Comparison of ENCODE assay signal across 19 cellular contexts in the genomic region with DNA sequence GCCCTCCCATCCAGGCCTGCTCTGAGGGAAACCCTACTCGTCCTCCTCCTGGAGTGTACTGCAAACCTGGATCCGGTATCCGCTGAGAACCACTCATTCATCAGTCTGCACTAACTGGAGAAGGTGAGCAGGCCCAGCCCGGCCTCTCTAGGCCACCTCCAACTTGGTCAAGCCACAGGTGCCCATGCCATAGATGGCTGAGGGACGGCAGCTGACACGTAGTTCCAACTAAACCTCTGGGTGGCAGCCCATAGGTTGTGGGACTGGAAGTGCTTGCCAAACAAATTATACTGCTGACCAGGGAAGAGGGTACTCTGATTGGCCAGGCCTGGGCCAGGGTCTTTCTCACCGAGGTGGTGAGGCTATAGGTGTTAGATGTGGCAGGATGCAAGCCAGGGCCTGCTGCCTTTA. TPM values are rescaled to one million over a fixed set of nuclear protein-coding genes. Genes with fewer than 3 reads are reported as not detected.
DNase-seq lines count a peak whose midpoint lies in the region; ATAC-seq and TF ChIP-seq lines count a peak whose summit lies in the region.
"Had no signal": no experiment of that assay in that cellular context is flagged by ENCODE, and none has a peak within 500 bp of the region (broad histone marks: within the 10 kb centered on the region; RNA-seq: fewer than 3 reads in every experiment).

No MANE protein-coding gene starts in this region.

- peaks cover 100% of the 10 kb centered on the region for H3K79me2 ChIP-seq in PC-3 (ENCODE audit: low read length)

- peaks cover 52% of the 10 kb centered on the region for H4K20me1 ChIP-seq in PC-3 (ENCODE audit: low read length)

- H3K27me3 ChIP-seq in PC-3 (ENCODE audit: low read length): no peaks in the 10 kb centered on the region
- H3K27me3 ChIP-seq in iPS-15b (ENCODE audit: control insufficient read depth, insufficient read depth, low read length): no peaks in the 10 kb centered on the region
- H3K27me3 ChIP-seq: esophagus squamous epithelium, heart left ventricle, vagina had no signal

- POLR2A ChIA-PET in PC-3 (lab: Charles Lee; ENCODE audit: unreplicated experiment): no interaction called here

- H3K4me1 Mint-ChIP-seq in activated T-cell treated with anti-CD3 and anti-CD28 coated beads, Interleukin-2, amount 50 U/mL, for 4 hours (ENCODE audit: low read depth): peaks cover 7% of the 10 kb centered on the region

- DNase-seq in activated CD8-positive, alpha-beta memory T cell treated with anti-CD3 and anti-CD28 coated beads, Interleukin-2, amount 50 U/mL, for 4 hours: peak; percentile 11
- no peak for DNase-seq in activated CD8-positive, alpha-beta memory T cell treated with anti-CD3 and anti-CD28 coated beads for 24 hours
- DNase-seq in PC-3 (peak; percentile 10), retinal pigment epithelial cell (ENCODE audit: low read depth) (no peak), HCEC 1CT (no peak)
- DNase-seq in activated T-cell treated with anti-CD3 and anti-CD28 coated beads, Interleukin-2, amount 50 U/mL, for 4 hours: no peak
- DNase-seq: activated CD4-positive, CD25-positive, alpha-beta regulatory T cell treated with anti-CD3 and anti-CD28 coated beads, Interleukin-2, amount 50 U/mL, for 72 hours; esophagus squamous epithelium; Kasumi-1; naive thymus-derived CD4-positive, alpha-beta T cell; retina; stimulated activated CD4-positive, alpha-beta T cell treated with anti-CD3 and anti-CD28 coated beads, Interleukin-4, amount 100 ng/mL, for 4 hours had no signal

- H3K4me3 ChIP-seq in PC-3 (ENCODE audit: low read length) (no peak overlapping the region), iPS-15b (ENCODE audit: low read depth, low read length) (peak overlapping the region; percentile 41), retinal pigment epithelial cell (ENCODE audit: low read length) (no peak overlapping the region)
- H3K4me3 ChIP-seq: A549, coronary artery, esophagus squamous epithelium, heart left ventricle, vagina had no signal

- intact Hi-C loops in PC-3 (cut with micrococcal nuclease): no loop called here

- H3K9me3 Mint-ChIP-seq in activated T-cell treated with anti-CD3 and anti-CD28 coated beads, Interleukin-2, amount 50 U/mL, for 4 hours: no peaks in the 10 kb centered on the region

- no peaks in the 10 kb centered on the region for H3K27me3 Mint-ChIP-seq in activated T-cell treated with anti-CD3 and anti-CD28 coated beads, Interleukin-2, amount 50 U/mL, for 4 hours (ENCODE audit: low read depth)

- no TSS peak for BruUV-seq in PC-3 (replicated peaks; lab: Mats Ljungman, UMichigan)

- H2AFZ ChIP-seq in PC-3 (ENCODE audit: low read length): no peak overlapping the region

- TF ChIP-seq CTCF in PC-3 (conservative IDR thresholded peaks at IDR 0.05; ENCODE audit: low read depth, low read length) (peak; percentile 23; the same call in 1 of the 2 replicates), retinal pigment epithelial cell (conservative IDR thresholded peaks at IDR 0.05; ENCODE audit: low read depth, low read length) (peak; percentile 4)

- H3K4me1 ChIP-seq in PC-3 (ENCODE audit: insufficient read depth, low read length): peaks cover 10% of the 10 kb centered on the region; the same call in 1 of the 2 replicates
- peaks cover 58% of the 10 kb centered on the region for H3K4me1 ChIP-seq in iPS-15b (ENCODE audit: control insufficient read depth, insufficient read depth, low read length)

- no peaks in the 10 kb centered on the region for H3F3A ChIP-seq in PC-3 (ENCODE audit: low read length, unreplicated experiment)

- H3K36me3 ChIP-seq in PC-3 (ENCODE audit: low read depth, low read length) (0 out of 2 replicates have a peak, but pooled peaks cover 3% of the 10 kb centered on the region), iPS-15b (ENCODE audit: control insufficient read depth, insufficient read depth, low read length) (peaks cover 5% of the 10 kb centered on the region)
- H3K36me3 ChIP-seq: esophagus squamous epithelium, heart left ventricle, vagina had no signal

- H3K9me3 ChIP-seq in PC-3 (ENCODE audit: low read length): no peaks in the 10 kb centered on the region
- no peaks in the 10 kb centered on the region for H3K9me3 ChIP-seq in iPS-15b (ENCODE audit: control insufficient read depth, insufficient read depth, low read length)
- H3K9me3 ChIP-seq: A549, esophagus squamous epithelium, heart left ventricle, vagina had no signal

- H3K36me3 Mint-ChIP-seq in activated T-cell treated with anti-CD3 and anti-CD28 coated beads, Interleukin-2, amount 50 U/mL, for 4 hours (ENCODE audit: insufficient read depth): peaks cover 8% of the 10 kb centered on the region

- H3K4me2 ChIP-seq in PC-3 (ENCODE audit: low read length): no peak overlapping the region
- H3K4me2 ChIP-seq: A549 had no signal

- CTCF ChIA-PET in PC-3 (lab: Charles Lee): no interaction called here

- no peak overlapping the region for H3K27ac ChIP-seq in PC-3 (ENCODE audit: low read length)
- H3K27ac ChIP-seq: A549, coronary artery, esophagus squamous epithelium, heart left ventricle, vagina had no signal

- H3K4me3 Mint-ChIP-seq in activated T-cell treated with anti-CD3 and anti-CD28 coated beads, Interleukin-2, amount 50 U/mL, for 4 hours: no peak overlapping the region
- H3K4me3 Mint-ChIP-seq: naive thymus-derived CD4-positive, alpha-beta T cell had no signal

- H3K9me2 ChIP-seq in PC-3 (replicated peaks; ENCODE audit: low read length): no peaks in the 10 kb centered on the region

- no peak for ATAC-seq in PC-3
- ATAC-seq in activated T-cell treated with anti-CD3 and anti-CD28 coated beads, Interleukin-2, amount 50 U/mL, for 4 hours: no peak
- no peak for ATAC-seq in GM19023 (IDR thresholded peaks at IDR 0.05; ENCODE audit: unreplicated experiment)
- ATAC-seq: left lobe of liver; naive thymus-derived CD4-positive, alpha-beta T cell had no signal

- H3K9ac ChIP-seq in PC-3 (ENCODE audit: low read length) (no peak overlapping the region), iPS-15b (ENCODE audit: low read depth, low read length) (peak overlapping the region; percentile 70)

RNA-seq across cellular contexts. Expression of a gene that starts 5.9 kb away (rescaled TPM):
- total RNA-seq in PC-3 (2014; rRNA removed): 1.5 and 1.7 TPM in 2 replicates
- total RNA-seq in activated T-cell treated with anti-CD3 and anti-CD28 coated beads, Interleukin-2, amount 50 U/mL, for 4 hours: under 1 TPM; 0.18 to 0.20 (median 0.19) TPM

Comparison
In these comparisons a context has a peak if more than half of its experiments do, and no peak if none do; other contexts are left out.
1. DNase-seq: peak in activated CD8-positive, alpha-beta memory T cell treated with anti-CD3 and anti-CD28 coated beads, Interleukin-2, amount 50 U/mL, for 4 hours (single experiment) and PC-3 (single experiment); none in activated CD8-positive, alpha-beta memory T cell treated with anti-CD3 and anti-CD28 coated beads for 24 hours (single experiment), retinal pigment epithelial cell (single experiment), activated T-cell treated with anti-CD3 and anti-CD28 coated beads, Interleukin-2, amount 50 U/mL, for 4 hours (single experiment) and HCEC 1CT (single experiment).